Comparison of ENCODE assay signal across 1 cellular context in genomic region chr2:45273412-45274189, GRCh38.
A peak's percentile ranks its signal among the peaks of the same experiment; 100 is the strongest.
TF ChIP-seq lines count a peak whose summit lies in the region.

No MANE protein-coding gene starts in this region.

TF ChIP-seq in HepG2, 621 proteins besides CTCF, POLR2A, EP300 and RAD21 (continued from another document and continues in another):
- TF ChIP-seq, protein P1, sequence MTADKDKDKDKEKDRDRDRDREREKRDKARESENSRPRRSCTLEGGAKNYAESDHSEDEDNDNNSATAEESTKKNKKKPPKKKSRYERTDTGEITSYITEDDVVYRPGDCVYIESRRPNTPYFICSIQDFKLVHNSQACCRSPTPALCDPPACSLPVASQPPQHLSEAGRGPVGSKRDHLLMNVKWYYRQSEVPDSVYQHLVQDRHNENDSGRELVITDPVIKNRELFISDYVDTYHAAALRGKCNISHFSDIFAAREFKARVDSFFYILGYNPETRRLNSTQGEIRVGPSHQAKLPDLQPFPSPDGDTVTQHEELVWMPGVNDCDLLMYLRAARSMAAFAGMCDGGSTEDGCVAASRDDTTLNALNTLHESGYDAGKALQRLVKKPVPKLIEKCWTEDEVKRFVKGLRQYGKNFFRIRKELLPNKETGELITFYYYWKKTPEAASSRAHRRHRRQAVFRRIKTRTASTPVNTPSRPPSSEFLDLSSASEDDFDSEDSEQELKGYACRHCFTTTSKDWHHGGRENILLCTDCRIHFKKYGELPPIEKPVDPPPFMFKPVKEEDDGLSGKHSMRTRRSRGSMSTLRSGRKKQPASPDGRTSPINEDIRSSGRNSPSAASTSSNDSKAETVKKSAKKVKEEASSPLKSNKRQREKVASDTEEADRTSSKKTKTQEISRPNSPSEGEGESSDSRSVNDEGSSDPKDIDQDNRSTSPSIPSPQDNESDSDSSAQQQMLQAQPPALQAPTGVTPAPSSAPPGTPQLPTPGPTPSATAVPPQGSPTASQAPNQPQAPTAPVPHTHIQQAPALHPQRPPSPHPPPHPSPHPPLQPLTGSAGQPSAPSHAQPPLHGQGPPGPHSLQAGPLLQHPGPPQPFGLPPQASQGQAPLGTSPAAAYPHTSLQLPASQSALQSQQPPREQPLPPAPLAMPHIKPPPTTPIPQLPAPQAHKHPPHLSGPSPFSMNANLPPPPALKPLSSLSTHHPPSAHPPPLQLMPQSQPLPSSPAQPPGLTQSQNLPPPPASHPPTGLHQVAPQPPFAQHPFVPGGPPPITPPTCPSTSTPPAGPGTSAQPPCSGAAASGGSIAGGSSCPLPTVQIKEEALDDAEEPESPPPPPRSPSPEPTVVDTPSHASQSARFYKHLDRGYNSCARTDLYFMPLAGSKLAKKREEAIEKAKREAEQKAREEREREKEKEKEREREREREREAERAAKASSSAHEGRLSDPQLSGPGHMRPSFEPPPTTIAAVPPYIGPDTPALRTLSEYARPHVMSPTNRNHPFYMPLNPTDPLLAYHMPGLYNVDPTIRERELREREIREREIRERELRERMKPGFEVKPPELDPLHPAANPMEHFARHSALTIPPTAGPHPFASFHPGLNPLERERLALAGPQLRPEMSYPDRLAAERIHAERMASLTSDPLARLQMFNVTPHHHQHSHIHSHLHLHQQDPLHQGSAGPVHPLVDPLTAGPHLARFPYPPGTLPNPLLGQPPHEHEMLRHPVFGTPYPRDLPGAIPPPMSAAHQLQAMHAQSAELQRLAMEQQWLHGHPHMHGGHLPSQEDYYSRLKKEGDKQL (CRISPR knock-in tag; IDR thresholded peaks at IDR 0.05; ENCODE audit: low read depth) = peak; percentile 99
- TF ChIP-seq HNF4G (IDR thresholded peaks at IDR 0.05; ENCODE audit: borderline replicate concordance, low read depth, low read length) (peak; percentile 54; the same call in 1 of the 2 replicates), HNF4G (CRISPR knock-in tag; IDR thresholded peaks at IDR 0.05; ENCODE audit: borderline replicate concordance, low read depth) (no peak; the same call in 1 of the 2 replicates), ZSCAN20 (CRISPR knock-in tag; IDR thresholded peaks at IDR 0.05; ENCODE audit: borderline replicate concordance) (no peak), ZNF484 (CRISPR knock-in tag; IDR thresholded peaks at IDR 0.05; ENCODE audit: borderline replicate concordance, low read depth) (no peak), GATA4 (IDR thresholded peaks at IDR 0.05; ENCODE audit: borderline replicate concordance, low read depth) (peak; percentile 87), MAFF (IDR thresholded peaks at IDR 0.05; ENCODE audit: low read depth, low read length) (no peak; the same call in 1 of the 2 replicates), TBL1XR1 (IDR thresholded peaks at IDR 0.05; ENCODE audit: borderline replicate concordance, low read length, partially characterized antibody) (peak; percentile 94), HOXA9 (CRISPR knock-in tag; IDR thresholded peaks at IDR 0.05; ENCODE audit: borderline replicate concordance) (peak; percentile 69; the same call in 1 of the 2 replicates), TRIM24 (CRISPR knock-in tag; IDR thresholded peaks at IDR 0.05) (no peak), ZNF749 (CRISPR knock-in tag; IDR thresholded peaks at IDR 0.05; ENCODE audit: borderline replicate concordance) (peak; percentile 73; the same call in 1 of the 2 replicates), ZNF891 (CRISPR knock-in tag; IDR thresholded peaks at IDR 0.05) (no peak), ZNF382 (CRISPR knock-in tag; IDR thresholded peaks at IDR 0.05; ENCODE audit: borderline replicate concordance) (no peak), NFE2L1 (CRISPR knock-in tag; IDR thresholded peaks at IDR 0.05; ENCODE audit: borderline replicate concordance) (no peak), ATRX (CRISPR knock-in tag; IDR thresholded peaks at IDR 0.05; ENCODE audit: borderline replicate concordance) (no peak), ZBTB7B (CRISPR knock-in tag; IDR thresholded peaks at IDR 0.05) (peak; percentile 89), ZBED4 (CRISPR knock-in tag; IDR thresholded peaks at IDR 0.05; ENCODE audit: borderline replicate concordance) (0 out of 2 replicates have a peak, but pooled peaks have one; percentile 48), ZNF282 (IDR thresholded peaks at IDR 0.05; ENCODE audit: partially characterized antibody) (no peak), ZNF713 (CRISPR knock-in tag; IDR thresholded peaks at IDR 0.05) (no peak), SAP130 (CRISPR knock-in tag; IDR thresholded peaks at IDR 0.05; ENCODE audit: low read depth) (peak; percentile 93), ZBTB44 (CRISPR knock-in tag; IDR thresholded peaks at IDR 0.05) (peak; percentile 12; the same call in 1 of the 2 replicates), ZNF292 (CRISPR knock-in tag; IDR thresholded peaks at IDR 0.05; ENCODE audit: borderline replicate concordance, low read depth) (no peak), NFAT5 (CRISPR knock-in tag; IDR thresholded peaks at IDR 0.05) (no peak), KAT7 (CRISPR knock-in tag; IDR thresholded peaks at IDR 0.05; ENCODE audit: borderline replicate concordance) (no peak), ZBTB3 (CRISPR knock-in tag; IDR thresholded peaks at IDR 0.05; ENCODE audit: borderline replicate concordance, low read depth) (no peak), PHF20 (CRISPR knock-in tag; IDR thresholded peaks at IDR 0.05) (no peak; the same call in 1 of the 2 replicates)
- TF ChIP-seq, protein P2, sequence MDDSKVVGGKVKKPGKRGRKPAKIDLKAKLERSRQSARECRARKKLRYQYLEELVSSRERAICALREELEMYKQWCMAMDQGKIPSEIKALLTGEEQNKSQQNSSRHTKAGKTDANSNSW (CRISPR knock-in tag; IDR thresholded peaks at IDR 0.05; ENCODE audit: borderline replicate concordance) = no peak
- TF ChIP-seq, protein P3, sequence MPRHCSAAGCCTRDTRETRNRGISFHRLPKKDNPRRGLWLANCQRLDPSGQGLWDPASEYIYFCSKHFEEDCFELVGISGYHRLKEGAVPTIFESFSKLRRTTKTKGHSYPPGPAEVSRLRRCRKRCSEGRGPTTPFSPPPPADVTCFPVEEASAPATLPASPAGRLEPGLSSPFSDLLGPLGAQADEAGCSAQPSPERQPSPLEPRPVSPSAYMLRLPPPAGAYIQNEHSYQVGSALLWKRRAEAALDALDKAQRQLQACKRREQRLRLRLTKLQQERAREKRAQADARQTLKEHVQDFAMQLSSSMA (CRISPR knock-in tag; IDR thresholded peaks at IDR 0.05) = no peak
- TF ChIP-seq, protein P4, sequence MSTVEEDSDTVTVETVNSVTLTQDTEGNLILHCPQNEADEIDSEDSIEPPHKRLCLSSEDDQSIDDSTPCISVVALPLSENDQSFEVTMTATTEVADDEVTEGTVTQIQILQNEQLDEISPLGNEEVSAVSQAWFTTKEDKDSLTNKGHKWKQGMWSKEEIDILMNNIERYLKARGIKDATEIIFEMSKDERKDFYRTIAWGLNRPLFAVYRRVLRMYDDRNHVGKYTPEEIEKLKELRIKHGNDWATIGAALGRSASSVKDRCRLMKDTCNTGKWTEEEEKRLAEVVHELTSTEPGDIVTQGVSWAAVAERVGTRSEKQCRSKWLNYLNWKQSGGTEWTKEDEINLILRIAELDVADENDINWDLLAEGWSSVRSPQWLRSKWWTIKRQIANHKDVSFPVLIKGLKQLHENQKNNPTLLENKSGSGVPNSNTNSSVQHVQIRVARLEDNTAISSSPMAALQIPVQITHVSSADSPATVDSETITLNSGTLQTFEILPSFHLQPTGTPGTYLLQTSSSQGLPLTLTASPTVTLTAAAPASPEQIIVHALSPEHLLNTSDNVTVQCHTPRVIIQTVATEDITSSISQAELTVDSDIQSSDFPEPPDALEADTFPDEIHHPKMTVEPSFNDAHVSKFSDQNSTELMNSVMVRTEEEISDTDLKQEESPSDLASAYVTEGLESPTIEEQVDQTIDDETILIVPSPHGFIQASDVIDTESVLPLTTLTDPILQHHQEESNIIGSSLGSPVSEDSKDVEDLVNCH (CRISPR knock-in tag; IDR thresholded peaks at IDR 0.05) = no peak
- TF ChIP-seq, protein P5, sequence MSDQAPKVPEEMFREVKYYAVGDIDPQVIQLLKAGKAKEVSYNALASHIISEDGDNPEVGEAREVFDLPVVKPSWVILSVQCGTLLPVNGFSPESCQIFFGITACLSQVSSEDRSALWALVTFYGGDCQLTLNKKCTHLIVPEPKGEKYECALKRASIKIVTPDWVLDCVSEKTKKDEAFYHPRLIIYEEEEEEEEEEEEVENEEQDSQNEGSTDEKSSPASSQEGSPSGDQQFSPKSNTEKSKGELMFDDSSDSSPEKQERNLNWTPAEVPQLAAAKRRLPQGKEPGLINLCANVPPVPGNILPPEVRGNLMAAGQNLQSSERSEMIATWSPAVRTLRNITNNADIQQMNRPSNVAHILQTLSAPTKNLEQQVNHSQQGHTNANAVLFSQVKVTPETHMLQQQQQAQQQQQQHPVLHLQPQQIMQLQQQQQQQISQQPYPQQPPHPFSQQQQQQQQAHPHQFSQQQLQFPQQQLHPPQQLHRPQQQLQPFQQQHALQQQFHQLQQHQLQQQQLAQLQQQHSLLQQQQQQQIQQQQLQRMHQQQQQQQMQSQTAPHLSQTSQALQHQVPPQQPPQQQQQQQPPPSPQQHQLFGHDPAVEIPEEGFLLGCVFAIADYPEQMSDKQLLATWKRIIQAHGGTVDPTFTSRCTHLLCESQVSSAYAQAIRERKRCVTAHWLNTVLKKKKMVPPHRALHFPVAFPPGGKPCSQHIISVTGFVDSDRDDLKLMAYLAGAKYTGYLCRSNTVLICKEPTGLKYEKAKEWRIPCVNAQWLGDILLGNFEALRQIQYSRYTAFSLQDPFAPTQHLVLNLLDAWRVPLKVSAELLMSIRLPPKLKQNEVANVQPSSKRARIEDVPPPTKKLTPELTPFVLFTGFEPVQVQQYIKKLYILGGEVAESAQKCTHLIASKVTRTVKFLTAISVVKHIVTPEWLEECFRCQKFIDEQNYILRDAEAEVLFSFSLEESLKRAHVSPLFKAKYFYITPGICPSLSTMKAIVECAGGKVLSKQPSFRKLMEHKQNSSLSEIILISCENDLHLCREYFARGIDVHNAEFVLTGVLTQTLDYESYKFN (CRISPR knock-in tag; conservative IDR thresholded peaks at IDR 0.05) = peak; percentile 97
